ENCODE assay signal across 8 cellular contexts in genomic region chr13:113816925-113817859, GRCh38. TPM values are rescaled to one million over a fixed set of nuclear protein-coding genes. Genes with fewer than 3 reads are reported as not detected.
DNase-seq lines count a peak whose midpoint lies in the region; ATAC-seq and TF ChIP-seq lines count a peak whose summit lies in the region.

No MANE protein-coding gene starts in this region.

- peak; percentile 76 to 95 (median 88) for TF ChIP-seq CTCF in dorsolateral prefrontal cortex (IDR thresholded peaks at IDR 0.05 in 54 of 56, conservative IDR thresholded peaks at IDR 0.05 in 2 of 56; ENCODE audit: low read depth in 1 of 56, partially characterized antibody in 56 of 56)
- peak; percentile 82 for TF ChIP-seq CTCF in lower lobe of right lung (IDR thresholded peaks at IDR 0.05)

- H3K4me3 ChIP-seq in dorsolateral prefrontal cortex, result peak overlapping the region in 6 of 59 donors; percentile 1 to 35 (median 12)
- no peak overlapping the region for H3K4me3 ChIP-seq in lower lobe of right lung

- H3K4me1 ChIP-seq in lower lobe of right lung, result peaks cover 76% of the 10 kb centered on the region

- H3K36me3 ChIP-seq in lower lobe of right lung, result peaks cover 12% of the 10 kb centered on the region

- H3K27ac ChIP-seq in dorsolateral prefrontal cortex, result peak overlapping the region in 17 of 59 donors; percentile 1 to 58 (median 37)
- peak overlapping the region; percentile 64 for H3K27ac ChIP-seq in lower lobe of right lung

- intact Hi-C loops in dorsolateral prefrontal cortex (cut with DNase I) (loop anchor here (2.0 to 5.0 kb wide), 5 partner anchors 85 to 410 kb away; no protein-coding TSS in a partner anchor), lower lobe of right lung (cut with DNase I) (no loop called here)

- H3K9me3 ChIP-seq in lower lobe of right lung, result no peaks in the 10 kb centered on the region

- ATAC-seq in HG02759 (IDR thresholded peaks at IDR 0.05; ENCODE audit: unreplicated experiment) (peak; percentile 54), lower lobe of right lung (peak; percentile 65 to 73), GM19035 (IDR thresholded peaks at IDR 0.05; ENCODE audit: unreplicated experiment) (no peak)

- H3K27me3 ChIP-seq in dorsolateral prefrontal cortex (no peaks in the 10 kb centered on the region), lower lobe of right lung (ENCODE audit: low read depth) (no peaks in the 10 kb centered on the region)

- peak; percentile 78 for DNase-seq in DMS153 treated with DMSO at 0.1 percent for 48 hours (lab: John Stamatoyannopoulos, UW; ENCODE audit: unreplicated experiment)
- peak; percentile 71 for DNase-seq in NCI-H345 treated with DMSO at 0.1 percent for 48 hours (lab: John Stamatoyannopoulos, UW; ENCODE audit: unreplicated experiment)
- DNase-seq in activated CD4-positive, alpha-beta T cell treated with anti-CD3 and anti-CD28 coated beads, Interleukin-2, amount 50 U/mL, for 4 hours, result peak; percentile 81 to 84
- DNase-seq in dorsolateral prefrontal cortex, result peak; percentile 54 to 85 (median 80)
- peak; percentile 93 for DNase-seq in lower lobe of right lung
- peak; percentile 54 for DNase-seq in stimulated activated CD8-positive, alpha-beta memory T cell treated with anti-CD3 and anti-CD28 coated beads, Interleukin-12 subunit alpha, Interleukin-12 subunit beta, amount 100 ng/mL, for 4 hours (ENCODE audit: low read depth)

RNA-seq across cellular contexts. Expression of gene GAS6, which starts 46.7 kb away (rescaled TPM):
- 10 to 100 TPM; 41.8 to 89.8 (median 62.7) TPM for total RNA-seq in dorsolateral prefrontal cortex
- total RNA-seq in lower lobe of right lung, result 111 TPM

RNA-seq across cellular contexts. Expression of gene TMEM255B, which starts 58.2 kb away (rescaled TPM):
- total RNA-seq in dorsolateral prefrontal cortex (10 to 100 TPM in 6 of 120 experiments, 1 to 10 TPM in 114; 1.5 to 13.9 (median 4.9) TPM), lower lobe of right lung (21.5 TPM)
